1 cellular context compared by ENCODE assay signal in the genomic region with DNA sequence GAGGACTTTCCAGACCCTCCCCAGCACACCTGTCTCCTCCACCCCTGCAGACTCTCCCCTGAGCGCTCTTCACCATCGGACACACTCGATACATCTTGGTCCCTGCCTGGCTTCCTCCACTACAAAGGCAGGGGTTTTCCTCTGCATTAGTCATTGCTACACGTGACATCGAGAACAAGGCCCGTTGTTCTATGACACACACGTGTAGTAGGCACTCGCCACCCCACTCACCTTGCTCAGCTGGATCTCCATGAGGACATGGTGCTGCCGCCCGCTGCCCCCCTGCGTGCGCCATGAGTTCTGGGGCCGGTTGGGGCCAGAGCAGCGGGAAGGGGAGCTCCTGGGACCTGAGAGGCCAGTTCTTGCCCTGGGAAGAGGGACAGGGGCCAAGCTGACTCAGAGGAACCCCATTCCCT.
TF ChIP-seq lines count a peak whose summit lies in the region.

No MANE protein-coding gene starts in this region.

TF ChIP-seq in IMR-90, 13 proteins besides CTCF, POLR2A, EP300 and RAD21 (continued from another document):
- TF ChIP-seq MAFK (IDR thresholded peaks at IDR 0.05; ENCODE audit: low read depth, low read length) (no peak), MAZ (IDR thresholded peaks at IDR 0.05; ENCODE audit: borderline replicate concordance, low read depth, low read length) (no peak), CHD1 (IDR thresholded peaks at IDR 0.05; ENCODE audit: low read depth, low read length) (no peak), MXI1 (IDR thresholded peaks at IDR 0.05; ENCODE audit: borderline replicate concordance, low read depth, low read length) (no peak)
